8 cellular contexts compared by ENCODE assay signal in the genomic region with DNA sequence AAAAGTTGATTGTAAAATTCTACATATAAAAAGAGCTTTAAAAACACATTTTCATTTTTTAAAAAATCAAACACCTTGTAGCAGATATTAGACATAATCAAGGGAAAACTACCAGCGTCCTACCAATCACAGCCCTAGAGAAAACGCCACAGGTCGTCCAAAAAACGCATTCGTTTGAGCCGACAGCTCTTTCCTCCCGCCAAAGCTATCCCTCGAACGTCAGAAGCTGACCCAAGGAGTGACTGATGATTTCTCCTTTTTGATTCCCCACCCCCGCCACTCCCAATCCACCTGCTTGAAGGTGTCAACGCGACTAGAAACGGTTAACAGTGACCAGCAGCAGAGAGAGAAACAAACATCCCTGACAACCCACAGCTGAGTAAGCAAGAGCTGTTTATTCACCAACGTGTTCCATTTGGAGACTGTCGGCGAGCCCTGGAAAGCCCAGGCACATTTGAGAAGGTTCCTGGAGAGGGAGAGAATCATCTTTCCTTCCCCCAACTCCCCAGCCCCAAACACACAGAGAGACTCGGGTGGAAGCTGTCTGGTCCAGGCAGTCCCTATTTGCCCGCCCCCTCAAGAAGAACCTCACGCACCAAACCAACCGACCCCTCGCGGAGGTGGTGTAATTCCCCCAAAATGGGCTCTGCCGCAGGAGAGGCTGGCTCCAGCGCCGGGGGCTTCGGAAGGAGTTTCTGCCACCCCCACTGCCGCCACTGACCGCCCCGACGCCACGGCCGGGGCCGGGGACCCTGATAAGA. TPM values are rescaled to one million over a fixed set of nuclear protein-coding genes. Genes with fewer than 3 reads are reported as not detected.
DNase-seq lines count a peak whose midpoint lies in the region; ATAC-seq and TF ChIP-seq lines count a peak whose summit lies in the region.

No MANE protein-coding gene starts in this region.

- peaks cover 39% of the 10 kb centered on the region for H3K79me2 ChIP-seq in Karpas-422 (ENCODE audit: low read length)

- H3K4me3 ChIP-seq in Karpas-422 (ENCODE audit: low read length) (peak overlapping the region; percentile 87), kidney epithelial cell (ENCODE audit: low read depth, low read length) (peak overlapping the region; percentile 66)

- no peaks in the 10 kb centered on the region for H3K9me2 ChIP-seq in Karpas-422 (replicated peaks; ENCODE audit: insufficient read depth, low read length)

- ATAC-seq in GM21717 (IDR thresholded peaks at IDR 0.05; ENCODE audit: unreplicated experiment) (peak; percentile 15), GM18858 (IDR thresholded peaks at IDR 0.05; ENCODE audit: unreplicated experiment) (no peak)

- H3K4me1 ChIP-seq in Karpas-422 (ENCODE audit: low read length), result peaks cover 13% of the 10 kb centered on the region

- H3K27ac ChIP-seq in Karpas-422 (ENCODE audit: low read length), result no peak overlapping the region

- no peaks in the 10 kb centered on the region for H3K27me3 ChIP-seq in Karpas-422 (ENCODE audit: low read length)
- H3K27me3 ChIP-seq in kidney epithelial cell (ENCODE audit: control insufficient read depth, insufficient read depth, low read length), result no peaks in the 10 kb centered on the region

- TF ChIP-seq CTCF in kidney epithelial cell (IDR thresholded peaks at IDR 0.05; ENCODE audit: insufficient read depth, low read length, poor library complexity, severe bottlenecking), result no peak

- H3K36me3 ChIP-seq in Karpas-422 (ENCODE audit: insufficient read depth, low read length), result no peaks in the 10 kb centered on the region
- no peaks in the 10 kb centered on the region for H3K36me3 ChIP-seq in kidney epithelial cell (ENCODE audit: control insufficient read depth, insufficient read depth, low read length)

- DNase-seq in ELF-1 (ENCODE audit: low read depth, low spot score) (peak; percentile 56), Karpas-422 (no peak), SW480 (ENCODE audit: low spot score) (peak; percentile 59), cerebellar cortex (ENCODE audit: low spot score) (peak; percentile 70), kidney epithelial cell (ENCODE audit: low read depth) (no peak)
- DNase-seq in stimulated activated CD4-positive, alpha-beta T cell treated with anti-CD3 and anti-CD28 coated beads, Interleukin-1b, Interleukin-23, amount 100 ng/mL, for 24 hours (ENCODE audit: low read depth in 4 of 4, low spot score in 1 of 4), result peak in 3 of 4 experiments; percentile 3 to 7 (median 4)

- peak overlapping the region; percentile 94 for H3K9ac ChIP-seq in Karpas-422 (ENCODE audit: low read length)

- H4K20me1 ChIP-seq in Karpas-422 (ENCODE audit: insufficient read depth, low read depth, low read length), result no peaks in the 10 kb centered on the region

- H2AFZ ChIP-seq in Karpas-422 (ENCODE audit: low read length), result peak overlapping the region; percentile 94

- no peaks in the 10 kb centered on the region for H3K9me3 ChIP-seq in Karpas-422 (ENCODE audit: low read length)

- H3K4me2 ChIP-seq in Karpas-422 (ENCODE audit: low read depth, low read length, poor library complexity, severe bottlenecking), result peak overlapping the region; percentile 88

RNA-seq across cellular contexts. Expression of gene CPEB3, which starts 0.6 kb away (rescaled TPM):
- total RNA-seq in Karpas-422 (2014; rRNA removed; shearing (Covaris generic); ENCODE audit: low replicate concordance), result 3.0 and 6.0 TPM in 2 replicates
- 1.2 and 1.3 TPM in 2 replicates for total RNA-seq in kidney epithelial cell

RNA-seq across cellular contexts. Expression of gene MARCHF5, which starts 0.7 kb away (rescaled TPM):
- 3.3 and 7.6 TPM in 2 replicates for total RNA-seq in Karpas-422 (2014; rRNA removed; shearing (Covaris generic); ENCODE audit: low replicate concordance)
- 15.3 and 16.8 TPM in 2 replicates for total RNA-seq in kidney epithelial cell

Comparison
In these comparisons a context has a peak if more than half of its experiments do, and no peak if none do; other contexts are left out.
1. DNase-seq: peak in ELF-1 (single experiment), SW480 (single experiment), cerebellar cortex (single experiment) and stimulated activated CD4-positive, alpha-beta T cell treated with anti-CD3 and anti-CD28 coated beads, Interleukin-1b, Interleukin-23, amount 100 ng/mL, for 24 hours (3 of 4); none in Karpas-422 (single experiment) and kidney epithelial cell (single experiment).